Comparison of ENCODE assay signal across 26 cellular contexts in genomic region chr1:24609949-24610517, GRCh38. TPM values are rescaled to one million over a fixed set of nuclear protein-coding genes. Genes with fewer than 3 reads are reported as not detected.
DNase-seq lines count a peak whose midpoint lies in the region; ATAC-seq and TF ChIP-seq lines count a peak whose summit lies in the region.
"Had no signal": no experiment of that assay in that cellular context is flagged by ENCODE, and none has a peak within 500 bp of the region (broad histone marks: within the 10 kb centered on the region; RNA-seq: fewer than 3 reads in every experiment).

No MANE protein-coding gene starts in this region.

- H4K8ac ChIP-seq in neuronal stem cell (ENCODE audit: low read depth, low read length), result no peak overlapping the region

- H2BK120ac ChIP-seq in neuronal stem cell (ENCODE audit: low read depth, low read length), result no peak overlapping the region

- intact Hi-C loops in PC-3 (cut with micrococcal nuclease) (no loop called here), lower lobe of right lung (cut with DNase I) (no loop called here)

- H3K9me3 ChIP-seq in PC-3 (ENCODE audit: low read length) (no peaks in the 10 kb centered on the region), neuronal stem cell (replicated peaks in 1 of 2; ENCODE audit: control insufficient read depth in 2 of 2, insufficient read depth in 1 of 2, low read depth in 1 of 2, low read length in 2 of 2) (no peaks in the 10 kb centered on the region), lower lobe of right lung (no peaks in the 10 kb centered on the region)
- H3K9me3 ChIP-seq: BLaER1 treated with 17β-estradiol and CSF1 and Interleukin-3, amounts not matched to agents 10 nM and 100 nM; MG63 had no signal

- POLR2A ChIA-PET in PC-3 (lab: Charles Lee; ENCODE audit: unreplicated experiment), result no interaction called here

- H2AFZ ChIP-seq in PC-3 (ENCODE audit: low read length) (no peak overlapping the region), neuronal stem cell (ENCODE audit: low read length) (no peak overlapping the region)

- no peak overlapping the region for H4K91ac ChIP-seq in neuronal stem cell (ENCODE audit: low read depth, low read length, poor library complexity)

- CTCF ChIA-PET in PC-3 (lab: Charles Lee), result no interaction called here

- H3K9ac ChIP-seq in PC-3 (ENCODE audit: low read length) (no peak overlapping the region), neuronal stem cell (ENCODE audit: low read depth, low read length, poor library complexity) (no peak overlapping the region)
- H3K9ac ChIP-seq: BLaER1 treated with 17β-estradiol and CSF1 and Interleukin-3, amounts not matched to agents 10 nM and 100 nM had no signal

- no CpG with 5 or more reads among the region's 3 CpGs for WGBS in neuronal stem cell (ENCODE audit: extremely low coverage in 2 of 2, insufficient read length in 2 of 2, insufficient replicate concordance in 1 of 2), 2 donors

- H4K20me1 ChIP-seq in PC-3 (ENCODE audit: low read length), result no peaks in the 10 kb centered on the region
- H4K20me1 ChIP-seq: BLaER1 treated with 17β-estradiol and CSF1 and Interleukin-3, amounts not matched to agents 10 nM and 100 nM had no signal

- H3K27me3 ChIP-seq in PC-3 (ENCODE audit: low read length) (no peaks in the 10 kb centered on the region), neuronal stem cell (ENCODE audit: control insufficient read depth in 3 of 3, insufficient read depth in 3 of 3, low read depth in 1 of 3, low read length in 3 of 3) (peaks cover 0 to 2% (median 0%) of the 10 kb centered on the region in 3 experiments), lower lobe of right lung (ENCODE audit: low read depth) (no peaks in the 10 kb centered on the region)
- H3K27me3 ChIP-seq: BLaER1 treated with 17β-estradiol and CSF1 and Interleukin-3, amounts not matched to agents 10 nM and 100 nM; MG63 had no signal

- BruUV-seq in PC-3 (replicated peaks; lab: Mats Ljungman, UMichigan), result no TSS peak

- no peak overlapping the region for H3K18ac ChIP-seq in neuronal stem cell (ENCODE audit: low read length)

- H3K4me1 ChIP-seq in PC-3 (ENCODE audit: insufficient read depth, low read length) (peaks cover 12% of the 10 kb centered on the region), neuronal stem cell (ENCODE audit: control insufficient read depth in 2 of 2, insufficient read depth in 1 of 2, low read depth in 1 of 2, low read length in 2 of 2) (no peaks in the 10 kb centered on the region), lower lobe of right lung (no peaks in the 10 kb centered on the region)
- H3K4me1 ChIP-seq: BLaER1 treated with 17β-estradiol and CSF1 and Interleukin-3, amounts not matched to agents 10 nM and 100 nM had no signal

- H3K4ac ChIP-seq in neuronal stem cell (ENCODE audit: low read length), result no peak overlapping the region

- H3K36me3 ChIP-seq in PC-3 (ENCODE audit: low read depth, low read length), result no peaks in the 10 kb centered on the region
- no peaks in the 10 kb centered on the region for H3K36me3 ChIP-seq in neuronal stem cell (replicated peaks in 1 of 2; ENCODE audit: control insufficient read depth in 2 of 2, insufficient read depth in 2 of 2, low read length in 2 of 2)
- H3K36me3 ChIP-seq in lower lobe of right lung, result no peaks in the 10 kb centered on the region
- H3K36me3 ChIP-seq: BLaER1 treated with 17β-estradiol and CSF1 and Interleukin-3, amounts not matched to agents 10 nM and 100 nM; MG63 had no signal

- no peak overlapping the region for H3K14ac ChIP-seq in neuronal stem cell (ENCODE audit: low read length)

- ATAC-seq in PC-3, result no peak
- ATAC-seq in lower lobe of right lung, result no peak
- no peak for ATAC-seq in HG03175 (IDR thresholded peaks at IDR 0.05; ENCODE audit: unreplicated experiment)
- ATAC-seq: CD8-positive, alpha-beta T cell; HCT116; SK-N-SH treated with all-trans-retinoic acid at 6 μM for 48 hours had no signal

- H3K4me3 ChIP-seq in PC-3 (ENCODE audit: low read length), result no peak overlapping the region
- H3K4me3 ChIP-seq in neuronal stem cell (ENCODE audit: low read length in 2 of 2), result no peak overlapping the region
- H3K4me3 ChIP-seq in lower lobe of right lung, result no peak overlapping the region
- H3K4me3 ChIP-seq: BLaER1 treated with 17β-estradiol and CSF1 and Interleukin-3, amounts not matched to agents 10 nM and 100 nM; MG63 had no signal

- H3F3A ChIP-seq in PC-3 (ENCODE audit: low read length, unreplicated experiment), result no peaks in the 10 kb centered on the region

- no peaks in the 10 kb centered on the region for H3K79me1 ChIP-seq in neuronal stem cell (ENCODE audit: low read depth, low read length)

- no peak overlapping the region for H2BK5ac ChIP-seq in neuronal stem cell (ENCODE audit: low read length)

- peak overlapping the region; percentile 14 for H3K23ac ChIP-seq in neuronal stem cell (ENCODE audit: low read depth, low read length, poor library complexity)

- H3K27ac ChIP-seq in PC-3 (ENCODE audit: low read length), result no peak overlapping the region
- H3K27ac ChIP-seq in neuronal stem cell (replicated peaks; ENCODE audit: low read length), result no peak overlapping the region
- no peak overlapping the region for H3K27ac ChIP-seq in lower lobe of right lung
- H3K27ac ChIP-seq: BLaER1 treated with 17β-estradiol and CSF1 and Interleukin-3, amounts not matched to agents 10 nM and 100 nM had no signal

- H2AK5ac ChIP-seq in neuronal stem cell (ENCODE audit: low read depth, low read length), result no peak overlapping the region

- TF ChIP-seq CTCF in PC-3 (conservative IDR thresholded peaks at IDR 0.05; ENCODE audit: low read depth, low read length), result no peak
- TF ChIP-seq CTCF in lower lobe of right lung (IDR thresholded peaks at IDR 0.05), result no peak

- H3K4me2 ChIP-seq in PC-3 (ENCODE audit: low read length) (no peak overlapping the region), neuronal stem cell (ENCODE audit: insufficient read depth, low read length, poor library complexity, severe bottlenecking) (no peak overlapping the region)
- H3K4me2 ChIP-seq: BLaER1 treated with 17β-estradiol and CSF1 and Interleukin-3, amounts not matched to agents 10 nM and 100 nM had no signal

- no peaks in the 10 kb centered on the region for H3K9me2 ChIP-seq in PC-3 (replicated peaks; ENCODE audit: low read length)

- no peaks in the 10 kb centered on the region for H3K79me2 ChIP-seq in PC-3 (ENCODE audit: low read length)

- no peak overlapping the region for H2BK12ac ChIP-seq in neuronal stem cell (ENCODE audit: low read length)

- no peak overlapping the region for H2BK15ac ChIP-seq in neuronal stem cell (ENCODE audit: low read length)

- DNase-seq in HT-29 (ENCODE audit: low spot score) (peak; percentile 17), PC-3 (peak; percentile 54), islet precursor cell (peak; percentile 37), neuronal stem cell (ENCODE audit: low spot score) (no peak), NCI-H226 (no peak), lower lobe of right lung (no peak)
- DNase-seq: Calu3; CD8-positive, alpha-beta T cell; DMS79 treated with DMSO at 0.1 percent for 48 hours; GOT3; IMR-90; Karpas-422; MG63; NCI-H1048; NCI-H1436 treated with DMSO at 0.1 percent for 48 hours; NCI-H2029; NCI-H2171 treated with DMSO at 0.1 percent for 48 hours; NCI-H446 treated with DMSO at 0.1 percent for 48 hours; NCI-H774; SHP77 had no signal

RNA-seq across cellular contexts. Expression of gene SRRM1, which starts 33.1 kb away (rescaled TPM):
- total RNA-seq in HT-29 (2014; rRNA removed; shearing (Covaris generic)), result 25.3 and 26.0 TPM in 2 replicates
- 30.7 and 51.3 TPM in 2 replicates for total RNA-seq in PC-3 (2014; rRNA removed)
- polyA plus RNA-seq in neuronal stem cell (2013, experiment 1 of 2), result 388 TPM
- polyA plus RNA-seq in neuronal stem cell (2013, experiment 2 of 2), result 405 TPM
- 115 TPM for total RNA-seq in lower lobe of right lung

RNA-seq across cellular contexts. Expression of gene NCMAP, which starts 54.1 kb away (rescaled TPM):
- total RNA-seq in HT-29 (2014; rRNA removed; shearing (Covaris generic)), result 1.8 and 2.0 TPM in 2 replicates
- total RNA-seq in PC-3 (2014; rRNA removed) (1.2 and 1.8 TPM in 2 replicates), lower lobe of right lung (9.2 TPM)
- 0.01 TPM for polyA plus RNA-seq in neuronal stem cell (2013, experiment 1 of 2)
- polyA plus RNA-seq in neuronal stem cell (2013, experiment 2 of 2), result 0.03 TPM
- total RNA-seq: HT1080, IMR-90, RPMI7951 had no signal
- polyA plus RNA-seq: IMR-90 had no signal

Comparison
In these comparisons a context has a peak if more than half of its experiments do, and no peak if none do; other contexts are left out.
1. DNase-seq: peak in HT-29 (single experiment), PC-3 (single experiment) and islet precursor cell (single experiment); none in neuronal stem cell (single experiment), NCI-H226 (single experiment) and lower lobe of right lung (single experiment).